In the genomic region with DNA sequence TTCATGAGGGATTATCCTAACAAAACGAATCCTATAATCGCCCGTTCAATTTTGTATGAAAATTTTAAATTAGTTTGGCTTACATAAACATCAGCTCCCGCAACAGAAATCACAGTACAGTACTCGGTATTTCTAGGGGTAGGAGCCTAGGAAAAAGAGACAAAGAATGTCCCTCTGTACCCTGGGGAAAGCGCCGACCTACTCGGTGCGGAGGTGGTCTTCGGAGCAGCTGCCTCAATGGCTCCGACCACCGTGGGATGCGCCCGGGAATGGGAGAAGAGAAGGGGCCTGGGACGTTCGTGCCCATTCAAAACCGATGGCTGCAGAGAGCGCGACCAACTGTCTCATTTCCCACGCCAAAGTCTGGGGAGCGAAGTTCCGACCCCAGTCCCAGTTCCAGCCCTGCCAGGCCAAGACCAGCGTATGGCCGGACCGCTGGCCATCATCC, we compare ENCODE assay signal across 8 cellular contexts. TPM values are rescaled to one million over a fixed set of nuclear protein-coding genes. Genes with fewer than 3 reads are reported as not detected.
A peak's percentile ranks its signal among the peaks of the same experiment; 100 is the strongest.
DNase-seq lines count a peak whose midpoint lies in the region; ATAC-seq lines count a peak whose summit lies in the region.

No MANE protein-coding gene starts in this region.

- no peaks in the 10 kb centered on the region for H3K27me3 Mint-ChIP-seq in T-helper 17 cell

- H3K36me3 Mint-ChIP-seq in T-helper 17 cell (ENCODE audit: low read depth): no peaks in the 10 kb centered on the region
- H3K36me3 Mint-ChIP-seq in stimulated activated effector memory CD8-positive, alpha-beta T cell treated with anti-CD3 and anti-CD28 coated beads, Interleukin-12 subunit alpha, Interleukin-12 subunit beta, amount 100 ng/mL, for 72 hours: peaks cover 21% of the 10 kb centered on the region

- H3K9me3 ChIP-seq in T-helper 17 cell (ENCODE audit: control insufficient read depth, low read length, poor library complexity, severe bottlenecking): no peaks in the 10 kb centered on the region

- peak overlapping the region; percentile 90 for H3K4me3 Mint-ChIP-seq in T-helper 17 cell
- peak overlapping the region; percentile 93 for H3K4me3 Mint-ChIP-seq in stimulated activated effector memory CD8-positive, alpha-beta T cell treated with anti-CD3 and anti-CD28 coated beads, Interleukin-12 subunit alpha, Interleukin-12 subunit beta, amount 100 ng/mL, for 72 hours

- peaks cover 24% of the 10 kb centered on the region for H3K4me1 Mint-ChIP-seq in T-helper 17 cell
- peaks cover 37% of the 10 kb centered on the region for H3K4me1 Mint-ChIP-seq in stimulated activated effector memory CD8-positive, alpha-beta T cell treated with anti-CD3 and anti-CD28 coated beads, Interleukin-12 subunit alpha, Interleukin-12 subunit beta, amount 100 ng/mL, for 72 hours

- no peaks in the 10 kb centered on the region for H3K9me3 Mint-ChIP-seq in stimulated activated effector memory CD8-positive, alpha-beta T cell treated with anti-CD3 and anti-CD28 coated beads, Interleukin-12 subunit alpha, Interleukin-12 subunit beta, amount 100 ng/mL, for 72 hours

- ATAC-seq in T-helper 17 cell: no peak
- ATAC-seq in stimulated activated effector memory CD8-positive, alpha-beta T cell treated with anti-CD3 and anti-CD28 coated beads, Interleukin-12 subunit alpha, Interleukin-12 subunit beta, amount 100 ng/mL, for 72 hours: peak; percentile 3

- peak; percentile 0 for DNase-seq in stimulated activated CD8-positive, alpha-beta memory T cell treated with anti-CD3 and anti-CD28 coated beads, Interleukin-4, amount 100 ng/mL, for 24 hours (ENCODE audit: low read depth)
- DNase-seq in stimulated activated CD8-positive, alpha-beta memory T cell treated with anti-CD3 and anti-CD28 coated beads, Interleukin-4, amount 100 ng/mL, for 48 hours: no peak
- DNase-seq in T-helper 17 cell (no peak), globus pallidus (ENCODE audit: low spot score) (peak; percentile 38), middle frontal gyrus (ENCODE audit: extremely low spot score, low spot score) (no peak), DMS114 treated with DMSO at 0.1 percent for 48 hours (lab: John Stamatoyannopoulos, UW; ENCODE audit: unreplicated experiment) (no peak), GF-D8 (lab: John Stamatoyannopoulos, UW) (no peak)
- no peak for DNase-seq in stimulated activated effector memory CD8-positive, alpha-beta T cell treated with anti-CD3 and anti-CD28 coated beads, Interleukin-12 subunit alpha, Interleukin-12 subunit beta, amount 100 ng/mL, for 72 hours (ENCODE audit: low spot score in 2 of 2)

- H3K27ac Mint-ChIP-seq in T-helper 17 cell: peak overlapping the region; percentile 89
- peak overlapping the region; percentile 89 for H3K27ac Mint-ChIP-seq in stimulated activated effector memory CD8-positive, alpha-beta T cell treated with anti-CD3 and anti-CD28 coated beads, Interleukin-12 subunit alpha, Interleukin-12 subunit beta, amount 100 ng/mL, for 72 hours

RNA-seq across cellular contexts. Expression of gene GNPNAT1, which starts 0.6 kb away (rescaled TPM):
- total RNA-seq in T-helper 17 cell: 1 to 10 TPM; 7.0 to 7.8 TPM

Comparison
In these comparisons a context has a peak if more than half of its experiments do, and no peak if none do; other contexts are left out.
1. DNase-seq: peak in stimulated activated CD8-positive, alpha-beta memory T cell treated with anti-CD3 and anti-CD28 coated beads, Interleukin-4, amount 100 ng/mL, for 24 hours (single experiment) and globus pallidus (single experiment); none in stimulated activated CD8-positive, alpha-beta memory T cell treated with anti-CD3 and anti-CD28 coated beads, Interleukin-4, amount 100 ng/mL, for 48 hours (single experiment), T-helper 17 cell (0 of 3), stimulated activated effector memory CD8-positive, alpha-beta T cell treated with anti-CD3 and anti-CD28 coated beads, Interleukin-12 subunit alpha, Interleukin-12 subunit beta, amount 100 ng/mL, for 72 hours (0 of 2), middle frontal gyrus (single experiment), DMS114 treated with DMSO at 0.1 percent for 48 hours (single experiment) and GF-D8 (single experiment).